Comparison of ENCODE assay signal across 22 cellular contexts in the genomic region with DNA sequence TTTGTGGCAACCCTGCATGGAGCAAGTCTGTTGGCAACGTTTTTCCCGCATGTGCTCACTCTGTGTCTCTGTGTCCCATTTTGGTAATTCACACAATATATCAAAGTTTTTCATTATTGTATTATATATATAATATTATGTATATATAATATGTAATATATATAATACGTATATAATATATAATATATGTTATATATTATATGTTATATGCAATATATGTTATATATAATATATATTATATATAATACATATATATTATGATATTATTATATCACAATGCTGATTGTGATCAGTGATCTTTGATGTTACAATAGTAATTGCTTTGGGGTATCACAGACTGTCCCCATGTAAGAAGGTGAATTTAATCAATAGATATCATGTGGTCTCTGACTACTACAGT.
DNase-seq lines count a peak whose midpoint lies in the region; ATAC-seq, FAIRE-seq and TF ChIP-seq lines count a peak whose summit lies in the region.
"Had no signal": no experiment of that assay in that cellular context is flagged by ENCODE, and none has a peak within 500 bp of the region (broad histone marks: within the 10 kb centered on the region; RNA-seq: fewer than 3 reads in every experiment).

No MANE protein-coding gene starts in this region.

- intact Hi-C loops in ovary (cut with DNase I): no loop called here

- no peak overlapping the region for H3K4me2 ChIP-seq in osteoblast (ENCODE audit: insufficient read depth, low read length)
- no peak overlapping the region for H3K4me2 ChIP-seq in GM23338
- H3K4me2 ChIP-seq: BLaER1 had no signal

- FAIRE-seq in A204.1 (lab: Jason Lieb, UNC) (peak; percentile 94), small intestine (lab: Jason Lieb, UNC) (peak; percentile 81)
- FAIRE-seq: GM12891, GM18507, H1, HTR-8/SVneo, K562 had no signal

- CTCF ChIA-PET in WTC11 (lab: Charles Lee): no interaction called here

- H3K27ac Mint-ChIP-seq in WTC11 (no peak overlapping the region), glutamatergic neuron (ENCODE audit: unreplicated experiment) (peak overlapping the region; percentile 39), GM23338 (no peak overlapping the region)
- H3K27ac Mint-ChIP-seq: CD14-positive monocyte; CD8-positive, alpha-beta T cell had no signal

- H3K27ac ChIP-seq in small intestine (ENCODE audit: low read depth in 1 of 2, low read length in 1 of 2) (no peak overlapping the region), ovary (no peak overlapping the region), osteoblast (ENCODE audit: low read depth, low read length) (no peak overlapping the region), GM23338 (ENCODE audit: low read depth) (no peak overlapping the region; the same call in 1 of the 2 replicates)
- H3K27ac ChIP-seq: 22Rv1, BLaER1 had no signal

- H4K20me1 ChIP-seq in osteoblast (ENCODE audit: insufficient read depth, low read length) (peaks cover 3% of the 10 kb centered on the region), GM23338 (replicated peaks; ENCODE audit: insufficient read depth) (no peaks in the 10 kb centered on the region)
- H4K20me1 ChIP-seq: BLaER1 had no signal

- POLR2A ChIA-PET in WTC11 (lab: Charles Lee): no interaction called here

- H3K27me3 ChIP-seq in small intestine (ENCODE audit: control insufficient read depth in 2 of 2, insufficient read depth in 2 of 2, low read length in 2 of 2) (no peaks in the 10 kb centered on the region), ovary (no peaks in the 10 kb centered on the region), osteoblast (ENCODE audit: insufficient read depth, low read length) (no peaks in the 10 kb centered on the region), GM23338 (ENCODE audit: insufficient read depth) (no peaks in the 10 kb centered on the region)
- H3K27me3 ChIP-seq: BLaER1 had no signal

- peaks cover 54% of the 10 kb centered on the region for H3K36me3 Mint-ChIP-seq in WTC11
- H3K36me3 Mint-ChIP-seq in glutamatergic neuron (ENCODE audit: unreplicated experiment): peaks cover 40% of the 10 kb centered on the region
- H3K36me3 Mint-ChIP-seq in GM23338 (ENCODE audit: low read depth): peaks cover 73% of the 10 kb centered on the region

- H3K79me2 ChIP-seq in osteoblast (ENCODE audit: insufficient read depth, low read length): peaks cover 11% of the 10 kb centered on the region
- peaks cover 12% of the 10 kb centered on the region for H3K79me2 ChIP-seq in GM23338 (replicated peaks; ENCODE audit: insufficient read depth)

- H3K9me2 ChIP-seq in GM23338 (ENCODE audit: insufficient read depth): no peaks in the 10 kb centered on the region

- 95 to 96% (median 95%) methylated on average over 3 of the region's 3 CpGs for WGBS in small intestine, 3 donors
- 85 to 93% (median 90%) methylated on average over 3 of the region's 3 CpGs for WGBS in ovary, 3 donors

- H3K36me3 ChIP-seq in small intestine (ENCODE audit: control insufficient read depth in 2 of 2, insufficient read depth in 2 of 2, low read length in 2 of 2) (no peaks in the 10 kb centered on the region), ovary (no peaks in the 10 kb centered on the region), osteoblast (ENCODE audit: insufficient read depth, low read length) (no peaks in the 10 kb centered on the region), GM23338 (ENCODE audit: insufficient read depth) (peaks cover 2% of the 10 kb centered on the region; the same call in 1 of the 2 replicates)
- H3K36me3 ChIP-seq: BLaER1 had no signal

- ATAC-seq in WTC11: no peak
- no peak for ATAC-seq in GM23338
- ATAC-seq: CD8-positive, alpha-beta T cell; K562 had no signal

- no peak for TF ChIP-seq EP300 in ovary (IDR thresholded peaks at IDR 0.05)

- H3K9me3 Mint-ChIP-seq in WTC11: peaks cover 46% of the 10 kb centered on the region
- H3K9me3 Mint-ChIP-seq in glutamatergic neuron (ENCODE audit: unreplicated experiment): peaks cover 35% of the 10 kb centered on the region
- peaks cover 45% of the 10 kb centered on the region for H3K9me3 Mint-ChIP-seq in GM23338

- H3K9me3 ChIP-seq in small intestine (ENCODE audit: control insufficient read depth, low read depth) (no peaks in the 10 kb centered on the region), ovary (no peaks in the 10 kb centered on the region), osteoblast (ENCODE audit: low read depth, low read length) (no peaks in the 10 kb centered on the region)

- H3K4me3 Mint-ChIP-seq in WTC11 (no peak overlapping the region), glutamatergic neuron (ENCODE audit: unreplicated experiment) (no peak overlapping the region), GM23338 (no peak overlapping the region)
- H3K4me3 Mint-ChIP-seq: CD14-positive monocyte; CD8-positive, alpha-beta T cell; H9 had no signal

- H3K4me1 Mint-ChIP-seq in WTC11 (0 out of 2 replicates have a peak, but pooled peaks cover 4% of the 10 kb centered on the region), glutamatergic neuron (ENCODE audit: low read depth, unreplicated experiment) (peaks cover 6% of the 10 kb centered on the region), GM23338 (no peaks in the 10 kb centered on the region)
- H3K4me1 Mint-ChIP-seq: CD14-positive monocyte had no signal

- H3K4me3 ChIP-seq in small intestine (ENCODE audit: low read depth in 1 of 2, low read length in 2 of 2): no peak overlapping the region
- H3K4me3 ChIP-seq in ovary: no peak overlapping the region
- no peak overlapping the region for H3K4me3 ChIP-seq in osteoblast (ENCODE audit: insufficient read depth, low read length)
- no peak overlapping the region for H3K4me3 ChIP-seq in GM23338
- H3K4me3 ChIP-seq: BLaER1, K562 had no signal

- peaks cover 4% of the 10 kb centered on the region; the same call in 1 of the 2 replicates for H3F3A ChIP-seq in GM23338 (replicated peaks; ENCODE audit: low read depth)

- TF ChIP-seq POLR2A in ovary (IDR thresholded peaks at IDR 0.05): no peak

- H3K27me3 Mint-ChIP-seq in WTC11 (ENCODE audit: low read depth) (no peaks in the 10 kb centered on the region), glutamatergic neuron (ENCODE audit: unreplicated experiment) (peaks cover 20% of the 10 kb centered on the region), GM23338 (ENCODE audit: insufficient read depth, low read depth, poor library complexity) (peaks cover 1% of the 10 kb centered on the region)

- H3K4me1 ChIP-seq in small intestine (ENCODE audit: control insufficient read depth in 2 of 2, insufficient read depth in 1 of 2, low read depth in 1 of 2, low read length in 1 of 2): no peaks in the 10 kb centered on the region
- no peaks in the 10 kb centered on the region for H3K4me1 ChIP-seq in ovary (ENCODE audit: insufficient read depth)
- H3K4me1 ChIP-seq in osteoblast (ENCODE audit: insufficient read depth, low read length): no peaks in the 10 kb centered on the region
- H3K4me1 ChIP-seq in GM23338 (ENCODE audit: insufficient read depth): no peaks in the 10 kb centered on the region
- H3K4me1 ChIP-seq: BLaER1 had no signal

- DNase-seq in WTC11 (ENCODE audit: low spot score): no peak
- DNase-seq in glutamatergic neuron: no peak
- no peak for DNase-seq in small intestine
- DNase-seq in ovary: no peak
- DNase-seq in osteoblast (ENCODE audit: insufficient read length, low spot score, missing footprints): no peak
- no peak for DNase-seq in GM23338 (ENCODE audit: low spot score)
- DNase-seq: CD8-positive, alpha-beta T cell; DMS 273 treated with DMSO at 0.1 percent for 48 hours; DMS53; DND-41; EL; H9; IMR-90 had no signal

- no peak overlapping the region for H2AFZ ChIP-seq in osteoblast (ENCODE audit: low read length)
- no peak overlapping the region for H2AFZ ChIP-seq in GM23338

- TF ChIP-seq CTCF in WTC11 (IDR thresholded peaks at IDR 0.05): no peak
- no peak for TF ChIP-seq CTCF in glutamatergic neuron (IDR thresholded peaks at IDR 0.05; ENCODE audit: partially characterized antibody, unreplicated experiment)
- TF ChIP-seq CTCF in ovary (IDR thresholded peaks at IDR 0.05): no peak
- no peak for TF ChIP-seq CTCF in osteoblast (IDR thresholded peaks at IDR 0.05; ENCODE audit: extremely low read depth, low read depth, low read length)
- TF ChIP-seq CTCF in GM23338 (conservative IDR thresholded peaks at IDR 0.05; ENCODE audit: low read depth in 2 of 2): no peak

TF ChIP-seq in WTC11, 78 proteins besides CTCF, POLR2A, EP300 and RAD21:
- no peak for TF ChIP-seq NR2C2 (CRISPR knock-in tag; IDR thresholded peaks at IDR 0.05)
- no peak for TF ChIP-seq GABPB1 (CRISPR knock-in tag; IDR thresholded peaks at IDR 0.05)
- peak; percentile 90; the same call in 1 of the 2 replicates for TF ChIP-seq HMGA2 (CRISPR knock-in tag; IDR thresholded peaks at IDR 0.05)

TF ChIP-seq in GM23338, 12 proteins besides CTCF, POLR2A, EP300 and RAD21 (continues in another document):
- TF ChIP-seq, protein P1, sequence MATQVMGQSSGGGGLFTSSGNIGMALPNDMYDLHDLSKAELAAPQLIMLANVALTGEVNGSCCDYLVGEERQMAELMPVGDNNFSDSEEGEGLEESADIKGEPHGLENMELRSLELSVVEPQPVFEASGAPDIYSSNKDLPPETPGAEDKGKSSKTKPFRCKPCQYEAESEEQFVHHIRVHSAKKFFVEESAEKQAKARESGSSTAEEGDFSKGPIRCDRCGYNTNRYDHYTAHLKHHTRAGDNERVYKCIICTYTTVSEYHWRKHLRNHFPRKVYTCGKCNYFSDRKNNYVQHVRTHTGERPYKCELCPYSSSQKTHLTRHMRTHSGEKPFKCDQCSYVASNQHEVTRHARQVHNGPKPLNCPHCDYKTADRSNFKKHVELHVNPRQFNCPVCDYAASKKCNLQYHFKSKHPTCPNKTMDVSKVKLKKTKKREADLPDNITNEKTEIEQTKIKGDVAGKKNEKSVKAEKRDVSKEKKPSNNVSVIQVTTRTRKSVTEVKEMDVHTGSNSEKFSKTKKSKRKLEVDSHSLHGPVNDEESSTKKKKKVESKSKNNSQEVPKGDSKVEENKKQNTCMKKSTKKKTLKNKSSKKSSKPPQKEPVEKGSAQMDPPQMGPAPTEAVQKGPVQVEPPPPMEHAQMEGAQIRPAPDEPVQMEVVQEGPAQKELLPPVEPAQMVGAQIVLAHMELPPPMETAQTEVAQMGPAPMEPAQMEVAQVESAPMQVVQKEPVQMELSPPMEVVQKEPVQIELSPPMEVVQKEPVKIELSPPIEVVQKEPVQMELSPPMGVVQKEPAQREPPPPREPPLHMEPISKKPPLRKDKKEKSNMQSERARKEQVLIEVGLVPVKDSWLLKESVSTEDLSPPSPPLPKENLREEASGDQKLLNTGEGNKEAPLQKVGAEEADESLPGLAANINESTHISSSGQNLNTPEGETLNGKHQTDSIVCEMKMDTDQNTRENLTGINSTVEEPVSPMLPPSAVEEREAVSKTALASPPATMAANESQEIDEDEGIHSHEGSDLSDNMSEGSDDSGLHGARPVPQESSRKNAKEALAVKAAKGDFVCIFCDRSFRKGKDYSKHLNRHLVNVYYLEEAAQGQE (IDR thresholded peaks at IDR 0.05; ENCODE audit: unreplicated experiment): no peak
- TF ChIP-seq ZNF331 (CRISPR knock-in tag; IDR thresholded peaks at IDR 0.05; ENCODE audit: low read depth) (no peak), ZNF114 (CRISPR knock-in tag; IDR thresholded peaks at IDR 0.05) (no peak), POLR2AphosphoS5 (IDR thresholded peaks at IDR 0.05; ENCODE audit: low read depth) (no peak), EZH2 (IDR thresholded peaks at IDR 0.05; ENCODE audit: low read depth, unreplicated experiment) (no peak), JUNB (IDR thresholded peaks at IDR 0.05; ENCODE audit: unreplicated experiment) (no peak)
